ENCODE assay signal across 9 cellular contexts in genomic region chr4:106502106-106502699, GRCh38.
DNase-seq lines count a peak whose midpoint lies in the region; ATAC-seq and TF ChIP-seq lines count a peak whose summit lies in the region.
"Had no signal": no experiment of that assay in that cellular context is flagged by ENCODE, and none has a peak within 500 bp of the region (broad histone marks: within the 10 kb centered on the region; RNA-seq: fewer than 3 reads in every experiment).

No MANE protein-coding gene starts in this region.

- peaks cover 0 to 5% (median 0%) of the 10 kb centered on the region in 5 experiments for H3K9me3 Mint-ChIP-seq in brain

- TF ChIP-seq CTCF in RWPE1 (conservative IDR thresholded peaks at IDR 0.05; ENCODE audit: low read depth): peak; percentile 59
- TF ChIP-seq CTCF in brain (conservative IDR thresholded peaks at IDR 0.05): peak; percentile 81 to 82

- peaks cover 10% of the 10 kb centered on the region for H3K4me1 Mint-ChIP-seq in brain

- H3K36me3 Mint-ChIP-seq in brain: no peaks in the 10 kb centered on the region

- DNase-seq in DMS153 treated with DMSO at 0.1 percent for 48 hours (lab: John Stamatoyannopoulos, UW; ENCODE audit: unreplicated experiment) (peak; percentile 35), DMS153 (lab: John Stamatoyannopoulos, UW) (no peak), HT-29 (ENCODE audit: low spot score) (peak; percentile 80), RWPE1 (ENCODE audit: low spot score) (peak; percentile 58), left kidney (ENCODE audit: low read depth, low spot score) (peak; percentile 81)
- peak; percentile 41 for DNase-seq in stimulated activated naive CD8-positive, alpha-beta T cell treated with anti-CD3 and anti-CD28 coated beads, Interleukin-15, Interleukin-2, amounts not matched to agents 100 U/mL and 50 U/mL, for 24 hours

- POLR2A ChIA-PET in RWPE1 (lab: Yijun Ruan, JAX; ENCODE audit: low non-redundant PET): no interaction called here

- CTCF ChIA-PET in RWPE1 (lab: Yijun Ruan, JAX): no interaction called here

- peak; percentile 82 for ATAC-seq in GM21423 (IDR thresholded peaks at IDR 0.05; ENCODE audit: unreplicated experiment)
- ATAC-seq in stimulated activated naive CD8-positive, alpha-beta T cell treated with anti-CD3 and anti-CD28 coated beads, Interleukin-15, Interleukin-2, amounts not matched to agents 100 U/mL and 50 U/mL, for 24 hours: peak; percentile 55

- H3K27ac Mint-ChIP-seq in brain: no peak overlapping the region

- peak overlapping the region in 1 of 5 experiments; percentile 4 for H3K4me3 Mint-ChIP-seq in brain

- no peak overlapping the region for H3K27ac ChIP-seq in RWPE1
- H3K27ac ChIP-seq: BLaER1 treated with 17β-estradiol and CSF1 and Interleukin-3, amounts not matched to agents 10 nM and 100 nM had no signal

- peaks cover under 1% of the 10 kb centered on the region for H3K27me3 Mint-ChIP-seq in brain
